18 cellular contexts compared by ENCODE assay signal in genomic region chr14:61064866-61065265, GRCh38.
"Had no signal": no experiment of that assay in that cellular context is flagged by ENCODE, and none has a peak within 500 bp of the region (broad histone marks: within the 10 kb centered on the region; RNA-seq: fewer than 3 reads in every experiment).

No MANE protein-coding gene starts in this region.

- ATAC-seq: foreskin keratinocyte; left lobe of liver; lower lobe of right lung; naive thymus-derived CD4-positive, alpha-beta T cell; sciatic nerve; stimulated activated memory B cell treated with anti-CD40 and anti-IgM and Interleukin-4, amounts not matched to agents 10 μg/mL and 1 μg/mL and 100 μg/mL, for 72 hours had no signal

- H3K4me3 Mint-ChIP-seq: activated CD4-positive, alpha-beta memory T cell treated with anti-CD3 and anti-CD28 coated beads for 36 hours; activated naive CD8-positive, alpha-beta T cell treated with anti-CD3 and anti-CD28 coated beads for 36 hours; naive thymus-derived CD4-positive, alpha-beta T cell; stimulated activated memory B cell treated with anti-CD40 and anti-IgM and Interleukin-4, amounts not matched to agents 10 μg/mL and 1 μg/mL and 100 μg/mL, for 72 hours had no signal

- H3K4me1 Mint-ChIP-seq: activated naive CD8-positive, alpha-beta T cell treated with anti-CD3 and anti-CD28 coated beads for 36 hours; naive thymus-derived CD4-positive, alpha-beta T cell; stimulated activated memory B cell treated with anti-CD40 and anti-IgM and Interleukin-4, amounts not matched to agents 10 μg/mL and 1 μg/mL and 100 μg/mL, for 72 hours had no signal

- H3K27ac Mint-ChIP-seq: activated CD4-positive, alpha-beta memory T cell treated with anti-CD3 and anti-CD28 coated beads for 36 hours; activated naive CD8-positive, alpha-beta T cell treated with anti-CD3 and anti-CD28 coated beads for 36 hours; naive thymus-derived CD4-positive, alpha-beta T cell; stimulated activated memory B cell treated with anti-CD40 and anti-IgM and Interleukin-4, amounts not matched to agents 10 μg/mL and 1 μg/mL and 100 μg/mL, for 72 hours had no signal

- DNase-seq: activated CD4-positive, alpha-beta memory T cell treated with anti-CD3 and anti-CD28 coated beads for 36 hours; activated CD4-positive, alpha-beta T cell treated with anti-CD3 and anti-CD28 coated beads for 4 hours; activated CD4-positive, CD25-positive, alpha-beta regulatory T cell; activated naive CD4-positive, alpha-beta T cell treated with Interleukin-2 at 50 U/mL for 16 hours; activated naive CD8-positive, alpha-beta T cell treated with anti-CD3 and anti-CD28 coated beads for 36 hours; activated T-cell treated with anti-CD3 and anti-CD28 coated beads, Interleukin-2, amount 50 U/mL, for 48 hours; central memory CD4-positive, alpha-beta T cell; effector CD8-positive, alpha-beta T cell; foreskin keratinocyte; kidney; lower lobe of right lung; naive thymus-derived CD4-positive, alpha-beta T cell; small intestine; stimulated activated CD4-positive, alpha-beta T cell treated with anti-CD3 and anti-CD28 coated beads, Interleukin-15, amount 100 ng/mL, for 24 hours; stomach had no signal

- H3K27me3 Mint-ChIP-seq: activated CD4-positive, alpha-beta memory T cell treated with anti-CD3 and anti-CD28 coated beads for 36 hours; activated naive CD8-positive, alpha-beta T cell treated with anti-CD3 and anti-CD28 coated beads for 36 hours; naive thymus-derived CD4-positive, alpha-beta T cell; stimulated activated memory B cell treated with anti-CD40 and anti-IgM and Interleukin-4, amounts not matched to agents 10 μg/mL and 1 μg/mL and 100 μg/mL, for 72 hours had no signal

- H3K9me3 Mint-ChIP-seq: activated naive CD8-positive, alpha-beta T cell treated with anti-CD3 and anti-CD28 coated beads for 36 hours; stimulated activated memory B cell treated with anti-CD40 and anti-IgM and Interleukin-4, amounts not matched to agents 10 μg/mL and 1 μg/mL and 100 μg/mL, for 72 hours had no signal
